11 cellular contexts compared by ENCODE assay signal in genomic region chrX:40009890-40010289, GRCh38.
DNase-seq lines count a peak whose midpoint lies in the region; ATAC-seq and TF ChIP-seq lines count a peak whose summit lies in the region.
"Had no signal": no experiment of that assay in that cellular context is flagged by ENCODE, and none has a peak within 500 bp of the region (broad histone marks: within the 10 kb centered on the region; RNA-seq: fewer than 3 reads in every experiment).

No MANE protein-coding gene starts in this region.

- intact Hi-C loops in activated CD4-positive, alpha-beta memory T cell treated with anti-CD3 and anti-CD28 coated beads for 36 hours (cut with micrococcal nuclease): loop anchor here (5.0 kb wide), 4 partner anchors 87 to 193 kb away; partner anchors contain the start of gene BCOR
- intact Hi-C loops in PC-9 (cut with micrococcal nuclease; ENCODE audit: unreplicated experiment): no loop called here

- POLR2A ChIA-PET in activated CD4-positive, alpha-beta memory T cell treated with anti-CD3 and anti-CD28 coated beads for 36 hours (lab: Charles Lee): interaction anchor here (0.6 to 0.9 kb wide), 2 partner anchors 149 to 163 kb away, joined by 3 read pairs; no protein-coding TSS in a partner anchor
- POLR2A ChIA-PET in PC-9 (lab: Charles Lee; ENCODE audit: unreplicated experiment): no interaction called here

- no peaks in the 10 kb centered on the region for H3K9me3 Mint-ChIP-seq in stimulated activated naive CD8-positive, alpha-beta T cell treated with anti-CD3 and anti-CD28 coated beads, Interleukin-15, amount 100 ng/mL, for 72 hours
- no peaks in the 10 kb centered on the region for H3K9me3 Mint-ChIP-seq in activated CD4-positive, alpha-beta memory T cell treated with anti-CD3 and anti-CD28 coated beads for 36 hours
- peaks cover 0 to 2% (median 0%) of the 10 kb centered on the region in 6 donors for H3K9me3 Mint-ChIP-seq in immature natural killer cell

- H2AFZ ChIP-seq in PC-9: no peak overlapping the region

- H3K4me2 ChIP-seq in PC-9: no peak overlapping the region

- H3K27me3 ChIP-seq in PC-9 (ENCODE audit: insufficient read depth, low read depth): no peaks in the 10 kb centered on the region
- peaks cover 4 to 7% of the 10 kb centered on the region in 2 donors for H3K27me3 ChIP-seq in right atrium auricular region

- H3K36me3 Mint-ChIP-seq in activated CD4-positive, alpha-beta memory T cell treated with anti-CD3 and anti-CD28 coated beads for 36 hours: no peaks in the 10 kb centered on the region
- no peaks in the 10 kb centered on the region for H3K36me3 Mint-ChIP-seq in immature natural killer cell

- H3F3A ChIP-seq in PC-9 (ENCODE audit: insufficient read depth, low read depth): no peaks in the 10 kb centered on the region

- peak overlapping the region; percentile 70 to 85 for H3K4me3 Mint-ChIP-seq in stimulated activated naive CD8-positive, alpha-beta T cell treated with anti-CD3 and anti-CD28 coated beads, Interleukin-15, amount 100 ng/mL, for 72 hours
- H3K4me3 Mint-ChIP-seq in activated CD4-positive, alpha-beta memory T cell treated with anti-CD3 and anti-CD28 coated beads for 36 hours: no peak overlapping the region
- peak overlapping the region; percentile 24 to 72 (median 53) for H3K4me3 Mint-ChIP-seq in immature natural killer cell

- H3K9me2 ChIP-seq in PC-9 (ENCODE audit: insufficient read depth): no peaks in the 10 kb centered on the region

- TF ChIP-seq CTCF in PC-9 (conservative IDR thresholded peaks at IDR 0.05) (no peak), right atrium auricular region (IDR thresholded peaks at IDR 0.05) (no peak)

- no peak overlapping the region for H3K4me3 ChIP-seq in PC-9
- no peak overlapping the region for H3K4me3 ChIP-seq in right atrium auricular region

- no peaks in the 10 kb centered on the region for H3K4me1 ChIP-seq in PC-9 (replicated peaks; ENCODE audit: insufficient read depth)
- peaks cover 0 to 63% of the 10 kb centered on the region in 2 donors for H3K4me1 ChIP-seq in right atrium auricular region

- no peaks in the 10 kb centered on the region for H4K20me1 ChIP-seq in PC-9 (ENCODE audit: insufficient read depth)

- no peaks in the 10 kb centered on the region for H3K9me3 ChIP-seq in PC-9 (ENCODE audit: insufficient read depth, low read depth)
- no peaks in the 10 kb centered on the region for H3K9me3 ChIP-seq in right atrium auricular region

- no peaks in the 10 kb centered on the region for H3K79me2 ChIP-seq in PC-9 (ENCODE audit: low read depth)

- H3K36me3 ChIP-seq in PC-9 (ENCODE audit: low read depth) (no peaks in the 10 kb centered on the region), right atrium auricular region (no peaks in the 10 kb centered on the region)

- no peak overlapping the region for H3K27ac Mint-ChIP-seq in stimulated activated naive CD8-positive, alpha-beta T cell treated with anti-CD3 and anti-CD28 coated beads, Interleukin-15, amount 100 ng/mL, for 72 hours
- no peak overlapping the region for H3K27ac Mint-ChIP-seq in activated CD4-positive, alpha-beta memory T cell treated with anti-CD3 and anti-CD28 coated beads for 36 hours
- no peak overlapping the region for H3K27ac Mint-ChIP-seq in immature natural killer cell

- no TSS peak for BruUV-seq in PC-9 (replicated peaks; lab: Mats Ljungman, UMichigan)

- H3K27me3 Mint-ChIP-seq in stimulated activated naive CD8-positive, alpha-beta T cell treated with anti-CD3 and anti-CD28 coated beads, Interleukin-15, amount 100 ng/mL, for 72 hours: peaks cover 25% of the 10 kb centered on the region
- H3K27me3 Mint-ChIP-seq in activated CD4-positive, alpha-beta memory T cell treated with anti-CD3 and anti-CD28 coated beads for 36 hours: peaks cover 30% of the 10 kb centered on the region
- H3K27me3 Mint-ChIP-seq in immature natural killer cell (ENCODE audit: low read depth in 3 of 3): peaks cover 29 to 41% (median 41%) of the 10 kb centered on the region in 3 donors

- H3K27ac ChIP-seq in PC-9: no peak overlapping the region
- H3K27ac ChIP-seq in right atrium auricular region: no peak overlapping the region

- ATAC-seq in stimulated activated naive CD8-positive, alpha-beta T cell treated with anti-CD3 and anti-CD28 coated beads, Interleukin-15, amount 100 ng/mL, for 72 hours: no peak
- no peak for ATAC-seq in stimulated activated naive CD8-positive, alpha-beta T cell treated with anti-CD3 and anti-CD28 coated beads, Interleukin-15, Interleukin-2, amounts not matched to agents 100 U/mL and 50 U/mL, for 24 hours
- no peak for ATAC-seq in GM21529 (IDR thresholded peaks at IDR 0.05; ENCODE audit: unreplicated experiment)
- ATAC-seq: activated CD4-positive, CD25-positive, alpha-beta regulatory T cell treated with anti-CD3 and anti-CD28 coated beads, Interleukin-2, amount 50 U/mL, for 24 hours had no signal

- DNase-seq in stimulated activated naive CD8-positive, alpha-beta T cell treated with anti-CD3 and anti-CD28 coated beads, Interleukin-15, amount 100 ng/mL, for 72 hours: peak in 1 of 2 donors; percentile 20
- DNase-seq in stimulated activated naive CD8-positive, alpha-beta T cell treated with anti-CD3 and anti-CD28 coated beads, Interleukin-15, Interleukin-2, amounts not matched to agents 100 U/mL and 50 U/mL, for 24 hours: no peak
- DNase-seq in activated CD4-positive, alpha-beta memory T cell treated with anti-CD3 and anti-CD28 coated beads for 36 hours: peak; percentile 19
- no peak for DNase-seq in immature natural killer cell
- no peak for DNase-seq in stimulated activated CD4-positive, alpha-beta T cell treated with anti-CD3 and anti-CD28 coated beads, Interleukin-4, amount 100 ng/mL, for 4 hours
- DNase-seq in PC-9: no peak
- DNase-seq in right atrium auricular region (ENCODE audit: low spot score): no peak
- DNase-seq: activated naive CD4-positive, alpha-beta T cell; MM.1S had no signal

- peaks cover 72% of the 10 kb centered on the region for H3K4me1 Mint-ChIP-seq in stimulated activated naive CD8-positive, alpha-beta T cell treated with anti-CD3 and anti-CD28 coated beads, Interleukin-15, amount 100 ng/mL, for 72 hours
- peaks cover 25% of the 10 kb centered on the region for H3K4me1 Mint-ChIP-seq in activated CD4-positive, alpha-beta memory T cell treated with anti-CD3 and anti-CD28 coated beads for 36 hours (ENCODE audit: low read depth)
- H3K4me1 Mint-ChIP-seq in immature natural killer cell: peaks cover 5 to 25% of the 10 kb centered on the region in 2 donors

- CTCF ChIA-PET in activated CD4-positive, alpha-beta memory T cell treated with anti-CD3 and anti-CD28 coated beads for 36 hours (lab: Charles Lee): no interaction called here
- CTCF ChIA-PET in PC-9 (lab: Charles Lee): no interaction called here
